15 cellular contexts compared by ENCODE assay signal in genomic region chr16:31698901-31699300, GRCh38.
DNase-seq lines count a peak whose midpoint lies in the region; ATAC-seq and TF ChIP-seq lines count a peak whose summit lies in the region.
"Had no signal": no experiment of that assay in that cellular context is flagged by ENCODE, and none has a peak within 500 bp of the region (broad histone marks: within the 10 kb centered on the region; RNA-seq: fewer than 3 reads in every experiment).

No MANE protein-coding gene starts in this region.

- ATAC-seq in body of pancreas (no peak), lower lobe of right lung (no peak)
- ATAC-seq: CD8-positive, alpha-beta T cell had no signal

- no peak overlapping the region for H3K27ac Mint-ChIP-seq in activated naive CD8-positive, alpha-beta T cell
- H3K27ac Mint-ChIP-seq in activated naive CD8-positive, alpha-beta T cell treated with anti-CD3 and anti-CD28 coated beads for 36 hours: no peak overlapping the region
- no peak overlapping the region for H3K27ac Mint-ChIP-seq in nephron
- H3K27ac Mint-ChIP-seq: H9 had no signal

- TF ChIP-seq CTCF in nephron (IDR thresholded peaks at IDR 0.05; ENCODE audit: unreplicated experiment in 3 of 3) (no peak), body of pancreas (IDR thresholded peaks at IDR 0.05) (no peak), lower lobe of right lung (IDR thresholded peaks at IDR 0.05) (no peak)

- no peaks in the 10 kb centered on the region for H3K27me3 Mint-ChIP-seq in activated naive CD8-positive, alpha-beta T cell
- H3K27me3 Mint-ChIP-seq in activated naive CD8-positive, alpha-beta T cell treated with anti-CD3 and anti-CD28 coated beads for 36 hours: no peaks in the 10 kb centered on the region
- peaks cover 4% of the 10 kb centered on the region for H3K27me3 Mint-ChIP-seq in nephron (ENCODE audit: low read depth)

- DNase-seq in activated naive CD8-positive, alpha-beta T cell treated with anti-CD3 and anti-CD28 coated beads for 36 hours: no peak
- DNase-seq in NCI-H146 (lab: John Stamatoyannopoulos, UW) (peak; percentile 83), body of pancreas (no peak), lower lobe of right lung (no peak), NCI-H345 treated with DMSO at 0.1 percent for 48 hours (lab: John Stamatoyannopoulos, UW; ENCODE audit: unreplicated experiment) (no peak)
- DNase-seq: BE2C; C1 segment of cervical spinal cord; Calu3; CD8-positive, alpha-beta T cell; DMS79 treated with DMSO at 0.1 percent for 48 hours; GF-D8; H9; IMR-90 had no signal

- no peaks in the 10 kb centered on the region for H3K9me3 ChIP-seq in body of pancreas
- H3K9me3 ChIP-seq in lower lobe of right lung: no peaks in the 10 kb centered on the region
- H3K9me3 ChIP-seq: BE2C had no signal

- no peak overlapping the region for H3K27ac ChIP-seq in body of pancreas
- H3K27ac ChIP-seq in lower lobe of right lung: no peak overlapping the region

- H3K4me3 Mint-ChIP-seq in activated naive CD8-positive, alpha-beta T cell: peak overlapping the region; percentile 23
- H3K4me3 Mint-ChIP-seq in activated naive CD8-positive, alpha-beta T cell treated with anti-CD3 and anti-CD28 coated beads for 36 hours: no peak overlapping the region
- H3K4me3 Mint-ChIP-seq in nephron: peak overlapping the region; percentile 24 to 67 (median 48)
- H3K4me3 Mint-ChIP-seq: CD8-positive, alpha-beta T cell; H9 had no signal

- no peak for TF ChIP-seq POLR2A in body of pancreas (IDR thresholded peaks at IDR 0.05)

- no peak overlapping the region for H3K4me3 ChIP-seq in body of pancreas
- no peak overlapping the region for H3K4me3 ChIP-seq in lower lobe of right lung

- H3K4me1 ChIP-seq in body of pancreas (peaks cover 17% of the 10 kb centered on the region), lower lobe of right lung (peaks cover 15% of the 10 kb centered on the region)
- H3K4me1 ChIP-seq: BE2C had no signal

- WGBS in body of pancreas, 2 donors: 44 to 49% methylated on average over 2 of the region's 2 CpGs

- no peaks in the 10 kb centered on the region for H3K36me3 ChIP-seq in body of pancreas (replicated peaks in 1 of 2; ENCODE audit: insufficient read depth in 1 of 2, low read depth in 2 of 2)
- peaks cover 8% of the 10 kb centered on the region for H3K36me3 ChIP-seq in lower lobe of right lung

- intact Hi-C loops in body of pancreas (cut with DNase I) (no loop called here), lower lobe of right lung (cut with DNase I) (no loop called here)

- H3K4me1 Mint-ChIP-seq in activated naive CD8-positive, alpha-beta T cell (ENCODE audit: low read depth): peaks cover 28% of the 10 kb centered on the region
- peaks cover 31% of the 10 kb centered on the region for H3K4me1 Mint-ChIP-seq in activated naive CD8-positive, alpha-beta T cell treated with anti-CD3 and anti-CD28 coated beads for 36 hours
- H3K4me1 Mint-ChIP-seq in nephron: peaks cover 10% of the 10 kb centered on the region

- peaks cover 5% of the 10 kb centered on the region for H3K36me3 Mint-ChIP-seq in activated naive CD8-positive, alpha-beta T cell
- H3K36me3 Mint-ChIP-seq in activated naive CD8-positive, alpha-beta T cell treated with anti-CD3 and anti-CD28 coated beads for 36 hours: peaks cover 26% of the 10 kb centered on the region
- H3K36me3 Mint-ChIP-seq in nephron (ENCODE audit: low read depth): peaks cover 12% of the 10 kb centered on the region

- H3K27me3 ChIP-seq in body of pancreas (no peaks in the 10 kb centered on the region), lower lobe of right lung (ENCODE audit: low read depth) (no peaks in the 10 kb centered on the region)
- H3K27me3 ChIP-seq: BE2C had no signal

- H3K9me3 Mint-ChIP-seq in activated naive CD8-positive, alpha-beta T cell (ENCODE audit: low read depth): no peaks in the 10 kb centered on the region
- peaks cover 3% of the 10 kb centered on the region for H3K9me3 Mint-ChIP-seq in activated naive CD8-positive, alpha-beta T cell treated with anti-CD3 and anti-CD28 coated beads for 36 hours
- H3K9me3 Mint-ChIP-seq in nephron: no peaks in the 10 kb centered on the region
- H3K9me3 Mint-ChIP-seq: CD8-positive, alpha-beta T cell; H9 had no signal
